3 cellular contexts compared by ENCODE assay signal in genomic region chr1:243725075-243725474, GRCh38.
TF ChIP-seq lines count a peak whose summit lies in the region.

No MANE protein-coding gene starts in this region.

TF ChIP-seq in SK-N-SH treated with all-trans-retinoic acid at 6 μM for 48 hours, 23 proteins besides CTCF, POLR2A, EP300 and RAD21:
- TF ChIP-seq POU6F1 (CRISPR knock-in tag; IDR thresholded peaks at IDR 0.05; ENCODE audit: borderline replicate concordance, low read depth) (no peak), TOX (CRISPR knock-in tag; IDR thresholded peaks at IDR 0.05; ENCODE audit: borderline replicate concordance) (no peak), ZFP3 (CRISPR knock-in tag; IDR thresholded peaks at IDR 0.05) (no peak), BACH2 (CRISPR knock-in tag; IDR thresholded peaks at IDR 0.05; ENCODE audit: borderline replicate concordance) (no peak), ISL1 (CRISPR knock-in tag; IDR thresholded peaks at IDR 0.05) (no peak), ARNTL (CRISPR knock-in tag; IDR thresholded peaks at IDR 0.05; ENCODE audit: borderline replicate concordance, low read depth) (no peak), CSRNP3 (CRISPR knock-in tag; IDR thresholded peaks at IDR 0.05) (no peak), ESRRG (CRISPR knock-in tag; IDR thresholded peaks at IDR 0.05) (no peak), ZFP30 (CRISPR knock-in tag; IDR thresholded peaks at IDR 0.05) (no peak), GLIS3 (CRISPR knock-in tag; IDR thresholded peaks at IDR 0.05) (no peak)
TF ChIP-seq in SK-N-SH treated with all-trans-retinoic acid at 6 μM for 48 hours: peak in this region for 0.

TF ChIP-seq in SK-N-SH, 30 proteins besides CTCF, POLR2A, EP300 and RAD21:
- no peak for TF ChIP-seq GABPA (IDR thresholded peaks at IDR 0.05; ENCODE audit: low read depth)
- TF ChIP-seq SIN3A (IDR thresholded peaks at IDR 0.05; ENCODE audit: borderline replicate concordance, low read depth, low read length), result no peak
- TF ChIP-seq SMC3 (IDR thresholded peaks at IDR 0.05; ENCODE audit: low read depth, low read length), result no peak
- TF ChIP-seq FOXJ3 (CRISPR knock-in tag; IDR thresholded peaks at IDR 0.05), result no peak
- no peak for TF ChIP-seq REST (IDR thresholded peaks at IDR 0.05; ENCODE audit: low read depth, low read length)
- TF ChIP-seq NRF1 (IDR thresholded peaks at IDR 0.05; ENCODE audit: low read depth, low read length), result no peak
- TF ChIP-seq ZBTB33 (IDR thresholded peaks at IDR 0.05; ENCODE audit: borderline replicate concordance, low read depth), result no peak

TF ChIP-seq in IMR-90, 13 proteins besides CTCF, POLR2A, EP300 and RAD21:
- TF ChIP-seq USF2 (IDR thresholded peaks at IDR 0.05; ENCODE audit: low read depth, low read length) (no peak), ELK1 (IDR thresholded peaks at IDR 0.05; ENCODE audit: borderline replicate concordance, low read depth, low read length) (no peak), FOS (IDR thresholded peaks at IDR 0.05; ENCODE audit: low read depth, low read length) (no peak), MAFK (IDR thresholded peaks at IDR 0.05; ENCODE audit: low read depth, low read length) (no peak), CHD1 (IDR thresholded peaks at IDR 0.05; ENCODE audit: low read depth, low read length) (no peak), RCOR1 (IDR thresholded peaks at IDR 0.05; ENCODE audit: insufficient replicate concordance, low read length) (no peak), CEBPB (IDR thresholded peaks at IDR 0.05; ENCODE audit: low read depth, low read length) (no peak), NFE2L2 (IDR thresholded peaks at IDR 0.05; ENCODE audit: low read depth, low read length) (no peak), RFX5 (IDR thresholded peaks at IDR 0.05; ENCODE audit: low read depth, low read length) (no peak), SMC3 (IDR thresholded peaks at IDR 0.05; ENCODE audit: low read depth, low read length) (no peak), MAZ (IDR thresholded peaks at IDR 0.05; ENCODE audit: borderline replicate concordance, low read depth, low read length) (no peak), MXI1 (IDR thresholded peaks at IDR 0.05; ENCODE audit: borderline replicate concordance, low read depth, low read length) (no peak), BHLHE40 (IDR thresholded peaks at IDR 0.05; ENCODE audit: low read depth, low read length) (no peak)
